22 cellular contexts compared by ENCODE assay signal in genomic region chr9:131980267-131980916, GRCh38.
DNase-seq lines count a peak whose midpoint lies in the region; ATAC-seq, FAIRE-seq and TF ChIP-seq lines count a peak whose summit lies in the region.
"Had no signal": no experiment of that assay in that cellular context is flagged by ENCODE, and none has a peak within 500 bp of the region (broad histone marks: within the 10 kb centered on the region; RNA-seq: fewer than 3 reads in every experiment).

No MANE protein-coding gene starts in this region.

- no peak overlapping the region for H3K9ac ChIP-seq in HepG2 (ENCODE audit: insufficient read depth, low read depth, low read length)
- H3K9ac ChIP-seq in colonic mucosa (ENCODE audit: low read depth in 2 of 2, low read length in 2 of 2): no peak overlapping the region

- DNase-seq in HepG2 (ENCODE audit: low spot score) (no peak), right lobe of liver (no peak), amniotic epithelial cell (ENCODE audit: low read depth) (peak; percentile 21), iris pigment epithelial cell (ENCODE audit: low read depth) (peak; percentile 30), colonic mucosa (no peak), GF-D8 (lab: John Stamatoyannopoulos, UW) (no peak), OCI-M2 (lab: John Stamatoyannopoulos, UW; ENCODE audit: unreplicated experiment) (no peak), sciatic nerve (ENCODE audit: low spot score) (no peak)
- DNase-seq: activated CD4-positive, alpha-beta T cell treated with anti-CD3 and anti-CD28 coated beads, Interleukin-2, amount 10 ng/mL, durations not matched to agents 7 days and 5 days; activated CD8-positive, alpha-beta memory T cell treated with anti-CD3 and anti-CD28 coated beads, Interleukin-2, amount 10 ng/mL, durations not matched to agents 7 days and 5 days; activated naive CD4-positive, alpha-beta T cell treated with anti-CD3 and anti-CD28 coated beads for 36 hours; COR-L47; DMS79 treated with DMSO at 0.1 percent for 48 hours; kidney glomerular epithelial cell; NCI-H1105 treated with DMSO at 0.1 percent for 48 hours; NCI-H526; stimulated activated CD8-positive, alpha-beta memory T cell treated with anti-CD3 and anti-CD28 coated beads, Interleukin-4, amount 100 ng/mL, for 48 hours; upper lobe of left lung had no signal

- CTCF ChIA-PET in HepG2 (lab: Yijun Ruan, JAX; ENCODE audit: low intra/inter-chr PET ratio, low total read pairs): no interaction called here

- H3K79me2 ChIP-seq in HepG2 (ENCODE audit: insufficient read depth, low read length): no peaks in the 10 kb centered on the region

- TF ChIP-seq POLR2A in HepG2 (IDR thresholded peaks at IDR 0.05; ENCODE audit: insufficient read depth in 1 of 2, low read depth in 2 of 2, low read length in 2 of 2): no peak
- TF ChIP-seq POLR2A in right lobe of liver (IDR thresholded peaks at IDR 0.05): no peak

- no TSS peak for BruUV-seq in HepG2 (replicated peaks; lab: Mats Ljungman, UMichigan)

- H3K4me1 ChIP-seq in HepG2 (ENCODE audit: insufficient read depth, low read length) (peaks cover 10% of the 10 kb centered on the region), right lobe of liver (no peaks in the 10 kb centered on the region), colonic mucosa (no peaks in the 10 kb centered on the region)
- H3K4me1 ChIP-seq: prostate gland had no signal

- TF ChIP-seq EP300 in HepG2 (IDR thresholded peaks at IDR 0.05; ENCODE audit: low read depth in 2 of 2, low read length in 2 of 2) (no peak), HepG2 (CRISPR knock-in tag; IDR thresholded peaks at IDR 0.05; ENCODE audit: borderline replicate concordance) (no peak)

- in situ Hi-C loops in HepG2 (cut with HindIII; ENCODE audit: extremely low pct_ligation_motif_present, low pct_unique_long_range_greater_than_20kb): no loop called here

- no peak for TF ChIP-seq RAD21 in HepG2 (CRISPR knock-in tag; IDR thresholded peaks at IDR 0.05)

- intact Hi-C loops in HepG2 (cut with micrococcal nuclease; ENCODE audit: unreplicated experiment): no loop called here
- intact Hi-C loops in right lobe of liver (cut with DNase I): no loop called here
- intact Hi-C loops in colonic mucosa (cut with DNase I): no loop called here
- intact Hi-C loops in sciatic nerve (cut with DNase I): no loop called here

- ATAC-seq in HepG2: no peak
- no peak for ATAC-seq in right lobe of liver
- no peak for ATAC-seq in sciatic nerve
- ATAC-seq: activated CD8-positive, alpha-beta memory T cell treated with anti-CD3 and anti-CD28 coated beads, Interleukin-2, amount 10 ng/mL, durations not matched to agents 7 days and 5 days had no signal

- no peak overlapping the region for H3K4me2 ChIP-seq in HepG2 (ENCODE audit: low read depth, low read length)

- H3K27me3 ChIP-seq in HepG2 (ENCODE audit: control insufficient read depth in 1 of 2, insufficient read depth in 2 of 2, low read length in 2 of 2): no peaks in the 10 kb centered on the region
- no peaks in the 10 kb centered on the region for H3K27me3 ChIP-seq in right lobe of liver
- H3K27me3 ChIP-seq in colonic mucosa: no peaks in the 10 kb centered on the region
- H3K27me3 ChIP-seq: cardiac muscle cell, upper lobe of left lung had no signal

- H4K20me1 ChIP-seq in HepG2 (ENCODE audit: insufficient read depth, low read length): no peaks in the 10 kb centered on the region

- 82% methylated on average over 8 of the region's 8 CpGs for WGBS in HepG2 (ENCODE audit: low lambda C conversion rate)
- 62% methylated on average over 8 of the region's 8 CpGs for WGBS in right lobe of liver (ENCODE audit: insufficient coverage, low coverage, low lambda C conversion rate, missing lambda C conversion rate)

- TF ChIP-seq CTCF in HepG2 (CRISPR knock-in tag; IDR thresholded peaks at IDR 0.05) (no peak), right lobe of liver (IDR thresholded peaks at IDR 0.05) (no peak), colonic mucosa (IDR thresholded peaks at IDR 0.05) (no peak)

- H3K4me3 ChIP-seq in HepG2 (replicated peaks in 1 of 3; ENCODE audit: insufficient read depth in 1 of 3, low read depth in 2 of 3, low read length in 3 of 3): no peak overlapping the region
- no peak overlapping the region for H3K4me3 ChIP-seq in right lobe of liver
- H3K4me3 ChIP-seq in colonic mucosa: no peak overlapping the region
- H3K4me3 ChIP-seq: cardiac muscle cell, lung, prostate gland, upper lobe of left lung had no signal

- POLR2A ChIA-PET in HepG2 (lab: Yijun Ruan, JAX): no interaction called here

- no peaks in the 10 kb centered on the region for H3K36me3 ChIP-seq in HepG2 (replicated peaks in 1 of 2; ENCODE audit: control insufficient read depth in 1 of 2, insufficient read depth in 2 of 2, low read length in 2 of 2)
- no peaks in the 10 kb centered on the region for H3K36me3 ChIP-seq in right lobe of liver
- H3K36me3 ChIP-seq in colonic mucosa: no peaks in the 10 kb centered on the region
- H3K36me3 ChIP-seq: cardiac muscle cell, prostate gland, upper lobe of left lung had no signal

- H3K27ac ChIP-seq in HepG2 (ENCODE audit: extremely low read length, insufficient read depth, low read length): no peak overlapping the region
- no peak overlapping the region for H3K27ac ChIP-seq in right lobe of liver
- H3K27ac ChIP-seq in colonic mucosa: no peak overlapping the region
- H3K27ac ChIP-seq: cardiac muscle cell, prostate gland, upper lobe of left lung had no signal

- FAIRE-seq in HepG2 (lab: Jason Lieb, UNC): no peak
- FAIRE-seq: endometrium had no signal

- no peak overlapping the region for H2AFZ ChIP-seq in HepG2 (ENCODE audit: low read length)

- H3K9me3 ChIP-seq in HepG2 (ENCODE audit: low read length) (no peaks in the 10 kb centered on the region), right lobe of liver (no peaks in the 10 kb centered on the region), colonic mucosa (no peaks in the 10 kb centered on the region)
- H3K9me3 ChIP-seq: prostate gland, upper lobe of left lung had no signal

TF ChIP-seq in HepG2, 621 proteins besides CTCF, POLR2A, EP300 and RAD21:
- no peak for TF ChIP-seq CHD2 (IDR thresholded peaks at IDR 0.05; ENCODE audit: low read depth, low read length)
- no peak for TF ChIP-seq ZNF343 (CRISPR knock-in tag; IDR thresholded peaks at IDR 0.05)
- TF ChIP-seq FOSL2 (CRISPR knock-in tag; IDR thresholded peaks at IDR 0.05): no peak
- TF ChIP-seq ZSCAN9 (CRISPR knock-in tag; IDR thresholded peaks at IDR 0.05; ENCODE audit: borderline replicate concordance): no peak
- TF ChIP-seq GLI4 (CRISPR knock-in tag; IDR thresholded peaks at IDR 0.05; ENCODE audit: borderline replicate concordance): no peak
- TF ChIP-seq STAT6 (CRISPR knock-in tag; IDR thresholded peaks at IDR 0.05; ENCODE audit: borderline replicate concordance): no peak
- peak; percentile 84 for TF ChIP-seq CEBPB (IDR thresholded peaks at IDR 0.05; ENCODE audit: borderline replicate concordance, low read depth, low read length)

Comparison
In these comparisons a context has a peak if more than half of its experiments do, and no peak if none do; other contexts are left out.
1. DNase-seq: peak in amniotic epithelial cell (single experiment) and iris pigment epithelial cell (single experiment); none in HepG2 (single experiment), right lobe of liver (0 of 3), colonic mucosa (single experiment), GF-D8 (single experiment), OCI-M2 (single experiment) and sciatic nerve (single experiment).